Comparison of ENCODE assay signal across 8 cellular contexts in genomic region chr4:121277194-121278105, GRCh38.
DNase-seq lines count a peak whose midpoint lies in the region; ATAC-seq, FAIRE-seq and TF ChIP-seq lines count a peak whose summit lies in the region.

No MANE protein-coding gene starts in this region.

- H3K27ac ChIP-seq in H1 (ENCODE audit: low read depth, low read length) = no peak overlapping the region

- H3K14ac ChIP-seq in H1 (ENCODE audit: insufficient read length) = no peak overlapping the region

- peaks cover 0 to 2% (median 0%) of the 10 kb centered on the region in 4 experiments; a peak in 1 of 7 replicates for H3K4me1 ChIP-seq in H1 (replicated peaks in 1 of 4; ENCODE audit: control insufficient read depth in 3 of 4, insufficient read depth in 4 of 4, low read length in 3 of 4)

- no peak overlapping the region for H3K4ac ChIP-seq in H1 (replicated peaks; ENCODE audit: insufficient read length, low read depth, low read length)

- no peak overlapping the region for H2BK120ac ChIP-seq in H1 (replicated peaks; ENCODE audit: low read depth, low read length)

- H3K36me3 ChIP-seq in H1 (ENCODE audit: control insufficient read depth in 2 of 4, insufficient read depth in 4 of 4, low read length in 3 of 4) (no peaks in the 10 kb centered on the region), MG63 (no peaks in the 10 kb centered on the region)

- H4K5ac ChIP-seq in H1 (ENCODE audit: insufficient read length, low read depth, low read length) = no peak overlapping the region

- H3K4me3 ChIP-seq in H1 (ENCODE audit: extremely low read depth in 1 of 4, insufficient read depth in 2 of 4, low read depth in 3 of 4, low read length in 4 of 4) (no peak overlapping the region), MG63 (no peak overlapping the region)

- H4K91ac ChIP-seq in H1 (replicated peaks; ENCODE audit: insufficient read length, low read length) = no peak overlapping the region

- no peak for TF ChIP-seq EP300 in H1 (IDR thresholded peaks at IDR 0.05; ENCODE audit: borderline replicate concordance in 1 of 2, low read depth in 2 of 2, low read length in 2 of 2)

- no peak overlapping the region for H3K27ac Mint-ChIP-seq in activated CD4-positive, alpha-beta memory T cell treated with anti-CD3 and anti-CD28 coated beads, Interleukin-2, amount 10 ng/mL, durations not matched to agents 7 days and 5 days
- H3K27ac Mint-ChIP-seq in activated naive CD8-positive, alpha-beta T cell treated with anti-CD3 and anti-CD28 coated beads, Interleukin-2, amount 50 U/mL, for 24 hours = no peak overlapping the region

- no peak overlapping the region for H3K4me2 ChIP-seq in H1 (ENCODE audit: insufficient read depth in 1 of 2, low read depth in 2 of 2, low read length in 2 of 2)

- H3K4me3 Mint-ChIP-seq in activated CD4-positive, alpha-beta memory T cell treated with anti-CD3 and anti-CD28 coated beads, Interleukin-2, amount 10 ng/mL, durations not matched to agents 7 days and 5 days = no peak overlapping the region
- H3K4me3 Mint-ChIP-seq in activated naive CD8-positive, alpha-beta T cell treated with anti-CD3 and anti-CD28 coated beads, Interleukin-2, amount 50 U/mL, for 24 hours = no peak overlapping the region

- no peak overlapping the region for H2BK15ac ChIP-seq in H1 (ENCODE audit: low read length)

- no peaks in the 10 kb centered on the region for H4K20me1 ChIP-seq in H1 (replicated peaks in 1 of 2; ENCODE audit: control insufficient read depth in 1 of 2, insufficient read depth in 2 of 2, low read length in 2 of 2)

- no peaks in the 10 kb centered on the region for H3K79me2 ChIP-seq in H1 (ENCODE audit: control insufficient read depth in 1 of 2, insufficient read depth in 2 of 2, low read length in 2 of 2)

- POLR2A ChIA-PET in H1 (lab: Charles Lee; ENCODE audit: partially characterized antibody) = no interaction called here
- POLR2A ChIA-PET in activated CD4-positive, alpha-beta memory T cell treated with anti-CD3 and anti-CD28 coated beads, Interleukin-2, amount 10 ng/mL, durations not matched to agents 7 days and 5 days (lab: Charles Lee) = no interaction called here

- CTCF ChIA-PET in H1 (lab: Charles Lee; ENCODE audit: partially characterized antibody) = interaction anchor here (1.0 to 2.7 kb wide), 9 partner anchors 11 to 209 kb away, joined by 3 to 13 read pairs (median 4); no protein-coding TSS in a partner anchor
- CTCF ChIA-PET in activated CD4-positive, alpha-beta memory T cell treated with anti-CD3 and anti-CD28 coated beads, Interleukin-2, amount 10 ng/mL, durations not matched to agents 7 days and 5 days (lab: Charles Lee) = no interaction called here

- no peak overlapping the region for H2AK5ac ChIP-seq in H1 (ENCODE audit: low read depth, low read length)

- H2BK20ac ChIP-seq in H1 (ENCODE audit: low read length) = no peak overlapping the region

- H3K36me3 Mint-ChIP-seq in activated CD4-positive, alpha-beta memory T cell treated with anti-CD3 and anti-CD28 coated beads, Interleukin-2, amount 10 ng/mL, durations not matched to agents 7 days and 5 days (ENCODE audit: low read depth) = no peaks in the 10 kb centered on the region
- no peaks in the 10 kb centered on the region for H3K36me3 Mint-ChIP-seq in activated naive CD8-positive, alpha-beta T cell treated with anti-CD3 and anti-CD28 coated beads, Interleukin-2, amount 50 U/mL, for 24 hours (ENCODE audit: low read depth)

- H2BK5ac ChIP-seq in H1 (ENCODE audit: low read depth, low read length) = no peak overlapping the region

- no peak overlapping the region for H4K8ac ChIP-seq in H1 (ENCODE audit: extremely low read depth, insufficient read depth, low read length)

- H3K23me2 ChIP-seq in H1 (ENCODE audit: low read depth, low read length) = no peaks in the 10 kb centered on the region

- TF ChIP-seq POLR2A in H1 (IDR thresholded peaks at IDR 0.05; ENCODE audit: control extremely low read depth in 1 of 2, low read depth in 2 of 2, low read length in 2 of 2) = no peak

- no peak overlapping the region for H3K23ac ChIP-seq in H1 (ENCODE audit: insufficient read length)

- H3K9me3 ChIP-seq in H1 (ENCODE audit: insufficient read depth in 2 of 2, low read depth in 1 of 2, low read length in 1 of 2) (no peaks in the 10 kb centered on the region), MG63 (no peaks in the 10 kb centered on the region)

- 89% methylated on average over 5 of the region's 5 CpGs; no CpG with 5 or more reads in 1 of the 2 experiments for WGBS in H1 (ENCODE audit: extremely low coverage in 1 of 2, insufficient coverage in 1 of 2, insufficient read length in 1 of 2, insufficient replicate concordance in 2 of 2, low coverage in 1 of 2, low lambda C conversion rate in 2 of 2, missing lambda C conversion rate in 1 of 2), 2 experiments

- no peak overlapping the region for H2AFZ ChIP-seq in H1 (ENCODE audit: low read length)

- no peak overlapping the region for H3K56ac ChIP-seq in H1 (replicated peaks; ENCODE audit: insufficient read length, low read depth, low read length)

- no peak overlapping the region for H3K9ac ChIP-seq in H1 (replicated peaks in 1 of 4; ENCODE audit: extremely low read depth in 1 of 4, low read depth in 3 of 4, low read length in 3 of 4)

- peak; percentile 42 for ATAC-seq in GM19455 (IDR thresholded peaks at IDR 0.05; ENCODE audit: unreplicated experiment)
- no peak for ATAC-seq in activated naive CD8-positive, alpha-beta T cell treated with anti-CD3 and anti-CD28 coated beads, Interleukin-2, amount 50 U/mL, for 24 hours

- H3K27me3 Mint-ChIP-seq in activated CD4-positive, alpha-beta memory T cell treated with anti-CD3 and anti-CD28 coated beads, Interleukin-2, amount 10 ng/mL, durations not matched to agents 7 days and 5 days = no peaks in the 10 kb centered on the region
- peaks cover 6% of the 10 kb centered on the region for H3K27me3 Mint-ChIP-seq in activated naive CD8-positive, alpha-beta T cell treated with anti-CD3 and anti-CD28 coated beads, Interleukin-2, amount 50 U/mL, for 24 hours

- H2BK12ac ChIP-seq in H1 (ENCODE audit: low read depth, low read length) = no peak overlapping the region

- peak; percentile 44 to 59 for TF ChIP-seq RAD21 in H1 (IDR thresholded peaks at IDR 0.05 in 1 of 2, conservative IDR thresholded peaks at IDR 0.05 in 1 of 2; ENCODE audit: low read depth in 2 of 2, low read length in 2 of 2)

- FAIRE-seq in H1 (lab: Jason Lieb, UNC) = peak; percentile 7

- no peak overlapping the region for H3K18ac ChIP-seq in H1 (ENCODE audit: extremely low read depth, low read length)

- H3K27me3 ChIP-seq in H1 (replicated peaks in 1 of 4; ENCODE audit: control insufficient read depth in 3 of 4, extremely low read depth in 1 of 4, insufficient read depth in 3 of 4, low read length in 3 of 4) (no peaks in the 10 kb centered on the region), MG63 (no peaks in the 10 kb centered on the region)

- peak; percentile 60 to 88 (median 75) for TF ChIP-seq CTCF in H1 (IDR thresholded peaks at IDR 0.05; ENCODE audit: control extremely low read depth in 1 of 3, insufficient read depth in 1 of 3, low read depth in 1 of 3, low read length in 3 of 3)

- H3K79me1 ChIP-seq in H1 (ENCODE audit: low read depth, low read length) = no peaks in the 10 kb centered on the region

- H3K9me3 Mint-ChIP-seq in activated CD4-positive, alpha-beta memory T cell treated with anti-CD3 and anti-CD28 coated beads, Interleukin-2, amount 10 ng/mL, durations not matched to agents 7 days and 5 days = no peaks in the 10 kb centered on the region
- no peaks in the 10 kb centered on the region for H3K9me3 Mint-ChIP-seq in activated naive CD8-positive, alpha-beta T cell treated with anti-CD3 and anti-CD28 coated beads, Interleukin-2, amount 50 U/mL, for 24 hours

- DNase-seq in CMK (ENCODE audit: low read depth) (peak; percentile 1), HT-29 (ENCODE audit: low spot score) (peak; percentile 58), H1 (ENCODE audit: low read depth in 1 of 2, low spot score in 2 of 2) (no peak), DMS153 (lab: John Stamatoyannopoulos, UW) (no peak), MG63 (no peak)
- DNase-seq in activated CD4-positive, alpha-beta memory T cell treated with anti-CD3 and anti-CD28 coated beads, Interleukin-2, amount 10 ng/mL, durations not matched to agents 7 days and 5 days = no peak
- DNase-seq in activated naive CD8-positive, alpha-beta T cell treated with anti-CD3 and anti-CD28 coated beads, Interleukin-2, amount 50 U/mL, for 24 hours = no peak

- peaks cover 14% of the 10 kb centered on the region for H3K4me1 Mint-ChIP-seq in activated CD4-positive, alpha-beta memory T cell treated with anti-CD3 and anti-CD28 coated beads, Interleukin-2, amount 10 ng/mL, durations not matched to agents 7 days and 5 days
- peaks cover 14% of the 10 kb centered on the region for H3K4me1 Mint-ChIP-seq in activated naive CD8-positive, alpha-beta T cell treated with anti-CD3 and anti-CD28 coated beads, Interleukin-2, amount 50 U/mL, for 24 hours

TF ChIP-seq in H1, 55 proteins besides CTCF, POLR2A, EP300 and RAD21 (continues in another document):
- no peak for TF ChIP-seq HDAC6 (IDR thresholded peaks at IDR 0.05; ENCODE audit: low read depth, low read length)
- TF ChIP-seq KDM1A (IDR thresholded peaks at IDR 0.05; ENCODE audit: borderline replicate concordance, low read length) = no peak
- TF ChIP-seq CHD2 (IDR thresholded peaks at IDR 0.05; ENCODE audit: low read length) = no peak
- TF ChIP-seq JUN (IDR thresholded peaks at IDR 0.05; ENCODE audit: low read depth, low read length) = no peak
- peak; percentile 59 for TF ChIP-seq MAX (IDR thresholded peaks at IDR 0.05)
- TF ChIP-seq, protein P1, sequence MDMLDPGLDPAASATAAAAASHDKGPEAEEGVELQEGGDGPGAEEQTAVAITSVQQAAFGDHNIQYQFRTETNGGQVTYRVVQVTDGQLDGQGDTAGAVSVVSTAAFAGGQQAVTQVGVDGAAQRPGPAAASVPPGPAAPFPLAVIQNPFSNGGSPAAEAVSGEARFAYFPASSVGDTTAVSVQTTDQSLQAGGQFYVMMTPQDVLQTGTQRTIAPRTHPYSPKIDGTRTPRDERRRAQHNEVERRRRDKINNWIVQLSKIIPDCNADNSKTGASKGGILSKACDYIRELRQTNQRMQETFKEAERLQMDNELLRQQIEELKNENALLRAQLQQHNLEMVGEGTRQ (IDR thresholded peaks at IDR 0.05; ENCODE audit: low read length) = no peak
- no peak for TF ChIP-seq TAF1 (IDR thresholded peaks at IDR 0.05; ENCODE audit: low read depth, low read length)
- no peak for TF ChIP-seq MAFK (IDR thresholded peaks at IDR 0.05; ENCODE audit: low read depth, low read length)
- TF ChIP-seq YY1 (IDR thresholded peaks at IDR 0.05; ENCODE audit: low read depth, low read length) = 0 out of 2 replicates have a peak, but pooled peaks have one; percentile 31
- TF ChIP-seq HDAC2 (IDR thresholded peaks at IDR 0.05; ENCODE audit: borderline replicate concordance in 1 of 2, low read depth in 2 of 2, low read length in 2 of 2) = no peak
- no peak for TF ChIP-seq TAF7 (optimal IDR thresholded peaks at IDR 0.05; ENCODE audit: borderline replicate concordance, low read depth, low read length)
- TF ChIP-seq BRCA1 (IDR thresholded peaks at IDR 0.05; ENCODE audit: low read depth, low read length) = no peak
- no peak for TF ChIP-seq CREB1 (IDR thresholded peaks at IDR 0.05)

Comparison
In these comparisons a context has a peak if more than half of its experiments do, and no peak if none do; other contexts are left out.
1. DNase-seq: peak in CMK (single experiment) and HT-29 (single experiment); none in H1 (0 of 2), DMS153 (single experiment), activated CD4-positive, alpha-beta memory T cell treated with anti-CD3 and anti-CD28 coated beads, Interleukin-2, amount 10 ng/mL, durations not matched to agents 7 days and 5 days (single experiment), MG63 (single experiment) and activated naive CD8-positive, alpha-beta T cell treated with anti-CD3 and anti-CD28 coated beads, Interleukin-2, amount 50 U/mL, for 24 hours (single experiment).